Comparison of ENCODE assay signal across 8 cellular contexts in genomic region chr14:91372680-91373495, GRCh38. TPM values are rescaled to one million over a fixed set of nuclear protein-coding genes. Genes with fewer than 3 reads are reported as not detected.
A peak's percentile ranks its signal among the peaks of the same experiment; 100 is the strongest.
DNase-seq lines count a peak whose midpoint lies in the region; ATAC-seq and TF ChIP-seq lines count a peak whose summit lies in the region.

No MANE protein-coding gene starts in this region.

- H3K27ac ChIP-seq in H9 (ENCODE audit: insufficient read length, low read depth, low read length): no peak overlapping the region

- no peak overlapping the region for H4K5ac ChIP-seq in H9 (ENCODE audit: insufficient read length, low read depth, low read length)

- H3K9me3 Mint-ChIP-seq in H9 (no peaks in the 10 kb centered on the region; a peak in 1 of 5 replicates), type B pancreatic cell (no peaks in the 10 kb centered on the region)
- no peaks in the 10 kb centered on the region for H3K9me3 Mint-ChIP-seq in activated naive CD4-positive, alpha-beta T cell treated with anti-CD3 and anti-CD28 coated beads, Interleukin-2, amount 50 U/mL, for 24 hours

- ATAC-seq in GM18519 (IDR thresholded peaks at IDR 0.05; ENCODE audit: low FRiP score, unreplicated experiment): no peak

- H3K9ac ChIP-seq in H9 (ENCODE audit: extremely low read depth, insufficient read length, low read length): no peak overlapping the region

- H3K14ac ChIP-seq in H9 (ENCODE audit: insufficient read depth, low read length): no peak overlapping the region; the same call in 1 of the 2 replicates

- no peaks in the 10 kb centered on the region for H3K9me3 ChIP-seq in H9 (ENCODE audit: control insufficient read depth, low read depth, low read length)

- H2BK120ac ChIP-seq in H9 (ENCODE audit: low read depth, low read length, poor library complexity, severe bottlenecking): no peak overlapping the region

- H2BK5ac ChIP-seq in H9 (ENCODE audit: insufficient read length, low read length): no peak overlapping the region

- WGBS in H9 (ENCODE audit: extremely low coverage, insufficient read length, low lambda C conversion rate): no CpG with 5 or more reads among the region's 17 CpGs

- H2BK15ac ChIP-seq in H9 (ENCODE audit: low read depth, low read length): no peak overlapping the region

- no peak overlapping the region for H3K56ac ChIP-seq in H9 (ENCODE audit: insufficient read length, low read depth, low read length)

- H3K36me3 Mint-ChIP-seq in H9 (ENCODE audit: insufficient read depth in 1 of 3, low read depth in 3 of 3) (peaks cover 0 to 1% (median 0%) of the 10 kb centered on the region in 3 experiments; a peak in 1 of 7 replicates), type B pancreatic cell (no peaks in the 10 kb centered on the region)
- H3K36me3 Mint-ChIP-seq in activated naive CD4-positive, alpha-beta T cell treated with anti-CD3 and anti-CD28 coated beads, Interleukin-2, amount 50 U/mL, for 24 hours: peaks cover 3% of the 10 kb centered on the region

- H4K8ac ChIP-seq in H9 (replicated peaks; ENCODE audit: insufficient read length, low read depth, low read length): no peak overlapping the region

- H3K4me1 ChIP-seq in H9 (ENCODE audit: insufficient read depth, low read length): peaks cover 1% of the 10 kb centered on the region; the same call in 1 of the 2 replicates

- DNase-seq in H9 (no peak), NCI-H146 treated with DMSO at 0.1 percent for 48 hours (lab: John Stamatoyannopoulos, UW; ENCODE audit: unreplicated experiment) (peak; percentile 19), type B pancreatic cell (ENCODE audit: extremely low spot score, unreplicated experiment) (no peak), NCI-H2227 (lab: John Stamatoyannopoulos, UW; ENCODE audit: unreplicated experiment) (no peak), GF-D8 (lab: John Stamatoyannopoulos, UW) (no peak)

- TF ChIP-seq CTCF in GM12873 (IDR thresholded peaks at IDR 0.05; ENCODE audit: insufficient read depth, low read depth, low read length, missing control alignments) (peak; percentile 32), H9 (conservative IDR thresholded peaks at IDR 0.05) (no peak), type B pancreatic cell (conservative IDR thresholded peaks at IDR 0.05) (no peak)

- H3K18ac ChIP-seq in H9 (ENCODE audit: insufficient read length, low read depth, low read length): no peak overlapping the region

- no peak overlapping the region for H3T11ph ChIP-seq in H9 (ENCODE audit: low read length)

- H3K4me2 ChIP-seq in H9 (ENCODE audit: insufficient read depth, insufficient read length, low read length): no peak overlapping the region

- no peak overlapping the region for H3K23ac ChIP-seq in H9 (ENCODE audit: insufficient read length, low read depth, low read length)

- no peak overlapping the region for H2BK20ac ChIP-seq in H9 (ENCODE audit: low read depth, low read length, poor library complexity, severe bottlenecking)

- H3K79me1 ChIP-seq in H9 (ENCODE audit: insufficient read depth, low read depth, low read length, poor library complexity, severe bottlenecking): no peaks in the 10 kb centered on the region

- H4K20me1 ChIP-seq in H9 (ENCODE audit: control insufficient read depth, insufficient read depth, insufficient read length): peaks cover 2% of the 10 kb centered on the region

- H4K91ac ChIP-seq in H9 (ENCODE audit: insufficient read length, low read depth, low read length): no peak overlapping the region

- H2AFZ ChIP-seq in H9 (ENCODE audit: low read length): no peak overlapping the region

- H3K27me3 Mint-ChIP-seq in H9 (ENCODE audit: low read depth) (no peaks in the 10 kb centered on the region), type B pancreatic cell (peaks cover 10% of the 10 kb centered on the region)
- no peaks in the 10 kb centered on the region for H3K27me3 Mint-ChIP-seq in activated naive CD4-positive, alpha-beta T cell treated with anti-CD3 and anti-CD28 coated beads, Interleukin-2, amount 50 U/mL, for 24 hours

- no peak overlapping the region for H2BK12ac ChIP-seq in H9 (ENCODE audit: insufficient read length, low read depth, low read length)

- H3K27ac Mint-ChIP-seq in H9: peak overlapping the region in 2 of 3 experiments; percentile 26 to 73; a peak in 3 of 7 replicates
- peak overlapping the region; percentile 91 for H3K27ac Mint-ChIP-seq in activated naive CD4-positive, alpha-beta T cell treated with anti-CD3 and anti-CD28 coated beads, Interleukin-2, amount 50 U/mL, for 24 hours
- peak overlapping the region; percentile 30 for H3K27ac Mint-ChIP-seq in type B pancreatic cell

- H2AK5ac ChIP-seq in H9 (ENCODE audit: insufficient read length, low read length): no peak overlapping the region

- no peaks in the 10 kb centered on the region for H3K27me3 ChIP-seq in H9 (ENCODE audit: insufficient read depth, low read length)

- H3K4me3 Mint-ChIP-seq in H9: no peak overlapping the region; a peak in 1 of 5 replicates
- H3K4me3 Mint-ChIP-seq in activated naive CD4-positive, alpha-beta T cell treated with anti-CD3 and anti-CD28 coated beads, Interleukin-2, amount 50 U/mL, for 24 hours: peak overlapping the region; percentile 85
- peak overlapping the region; percentile 46 for H3K4me3 Mint-ChIP-seq in type B pancreatic cell

- no peak overlapping the region for H3K4ac ChIP-seq in H9 (ENCODE audit: low read depth, low read length)

- H3K79me2 ChIP-seq in H9 (ENCODE audit: insufficient read depth, low read length): peaks cover 6% of the 10 kb centered on the region; the same call in 1 of the 2 replicates

- H3K4me1 Mint-ChIP-seq in H9 (peaks cover 74 to 79% of the 10 kb centered on the region in 2 experiments), type B pancreatic cell (ENCODE audit: unreplicated experiment) (peaks cover 68% of the 10 kb centered on the region)
- H3K4me1 Mint-ChIP-seq in activated naive CD4-positive, alpha-beta T cell treated with anti-CD3 and anti-CD28 coated beads, Interleukin-2, amount 50 U/mL, for 24 hours: peaks cover 99% of the 10 kb centered on the region

- H3K23me2 ChIP-seq in H9 (ENCODE audit: insufficient read length, low read depth, low read length, poor library complexity, severe bottlenecking): no peaks in the 10 kb centered on the region

RNA-seq across cellular contexts. Expression of gene CCDC88C, which starts 44.7 kb away (rescaled TPM):
- total RNA-seq in H9 (2021) (46.6 and 52.4 TPM in 2 replicates), type B pancreatic cell (ENCODE audit: low replicate concordance) (24.4 and 39.3 TPM in 2 replicates)

Comparison
In these comparisons a context has a peak if more than half of its experiments do, and no peak if none do; other contexts are left out.
1. H3K27ac Mint-ChIP-seq: peak in every context shown above with its lines; median percentile 91 in activated naive CD4-positive, alpha-beta T cell treated with anti-CD3 and anti-CD28 coated beads, Interleukin-2, amount 50 U/mL, for 24 hours; 50 in H9; 30 in type B pancreatic cell.
2. H3K4me3 Mint-ChIP-seq: peak in activated naive CD4-positive, alpha-beta T cell treated with anti-CD3 and anti-CD28 coated beads, Interleukin-2, amount 50 U/mL, for 24 hours (single experiment) and type B pancreatic cell (single experiment); none in H9 (0 of 2).